In genomic region chr10:77894058-77894457, GRCh38 we compare ENCODE assay signal across 19 cellular contexts.
"Had no signal": no experiment of that assay in that cellular context is flagged by ENCODE, and none has a peak within 500 bp of the region (broad histone marks: within the 10 kb centered on the region; RNA-seq: fewer than 3 reads in every experiment).

No MANE protein-coding gene starts in this region.

- H3K4me1 Mint-ChIP-seq: activated CD4-positive, alpha-beta T cell treated with anti-CD3 and anti-CD28 coated beads, Interleukin-2, amount 10 ng/mL, durations not matched to agents 7 days and 5 days had no signal

- H3K36me3 ChIP-seq: lower lobe of right lung, suprapubic skin, transverse colon had no signal

- H3K4me3 ChIP-seq: lower lobe of right lung, suprapubic skin, transverse colon had no signal

- H3K27me3 ChIP-seq: suprapubic skin, transverse colon had no signal

- H3K27ac Mint-ChIP-seq: activated CD4-positive, alpha-beta T cell treated with anti-CD3 and anti-CD28 coated beads, Interleukin-2, amount 10 ng/mL, durations not matched to agents 7 days and 5 days; activated CD8-positive, alpha-beta T cell treated with anti-CD3 and anti-CD28 coated beads, Interleukin-2, amount 10 ng/mL, durations not matched to agents 7 days and 5 days; activated naive CD4-positive, alpha-beta T cell treated with anti-CD3 and anti-CD28 coated beads for 36 hours; activated T-cell treated with anti-CD3 and anti-CD28 coated beads, Interleukin-2, amount 50 U/mL, for 24 hours; stimulated activated naive CD8-positive, alpha-beta T cell treated with anti-CD3 and anti-CD28 coated beads, Interleukin-15, Interleukin-2, amounts not matched to agents 100 ng/mL and 50 ng/mL, for 24 hours had no signal

- H3K9me3 Mint-ChIP-seq: activated CD4-positive, alpha-beta T cell treated with anti-CD3 and anti-CD28 coated beads, Interleukin-2, amount 10 ng/mL, durations not matched to agents 7 days and 5 days; activated naive CD4-positive, alpha-beta T cell treated with anti-CD3 and anti-CD28 coated beads for 36 hours; activated T-cell treated with anti-CD3 and anti-CD28 coated beads, Interleukin-2, amount 50 U/mL, for 24 hours; nephron; stimulated activated naive CD8-positive, alpha-beta T cell treated with anti-CD3 and anti-CD28 coated beads, Interleukin-15, Interleukin-2, amounts not matched to agents 100 ng/mL and 50 ng/mL, for 24 hours; T-helper 2 cell treated with Interferon-gamma antibody and Interleukin-4, amounts not matched to agents 5 μg/mL and 100 μg/mL, for 36 hours had no signal

- DNase-seq: activated CD4-positive, alpha-beta T cell treated with anti-CD3 and anti-CD28 coated beads, Interleukin-2, amount 10 ng/mL, durations not matched to agents 7 days and 5 days; activated CD8-positive, alpha-beta T cell treated with anti-CD3 and anti-CD28 coated beads, Interleukin-2, amount 10 ng/mL, durations not matched to agents 7 days and 5 days; activated naive CD4-positive, alpha-beta T cell treated with anti-CD3 and anti-CD28 coated beads for 36 hours; activated T-cell treated with anti-CD3 and anti-CD28 coated beads, Interleukin-2, amount 50 U/mL, for 24 hours; anterior cingulate cortex; cerebellar nuclear complex; cortex of kidney; islet precursor cell; lower lobe of right lung; midbrain; retina; stimulated activated CD4-positive, alpha-beta T cell treated with anti-CD3 and anti-CD28 coated beads, Interleukin-12 subunit alpha, Interleukin-12 subunit beta, amount 100 ng/mL, for 4 hours; stimulated activated CD4-positive, alpha-beta T cell treated with anti-CD3 and anti-CD28 coated beads, Interleukin-1b, Interleukin-23, amount 100 ng/mL, for 48 hours; stimulated activated CD8-positive, alpha-beta memory T cell treated with anti-CD3 and anti-CD28 coated beads, Interleukin-4, amount 100 ng/mL, for 48 hours; transverse colon had no signal

- H3K4me3 Mint-ChIP-seq: activated CD4-positive, alpha-beta T cell treated with anti-CD3 and anti-CD28 coated beads, Interleukin-2, amount 10 ng/mL, durations not matched to agents 7 days and 5 days; activated CD8-positive, alpha-beta T cell treated with anti-CD3 and anti-CD28 coated beads, Interleukin-2, amount 10 ng/mL, durations not matched to agents 7 days and 5 days; activated naive CD4-positive, alpha-beta T cell treated with anti-CD3 and anti-CD28 coated beads for 36 hours; activated T-cell treated with anti-CD3 and anti-CD28 coated beads, Interleukin-2, amount 50 U/mL, for 24 hours; nephron; stimulated activated naive CD8-positive, alpha-beta T cell treated with anti-CD3 and anti-CD28 coated beads, Interleukin-15, Interleukin-2, amounts not matched to agents 100 ng/mL and 50 ng/mL, for 24 hours; T-helper 2 cell treated with Interferon-gamma antibody and Interleukin-4, amounts not matched to agents 5 μg/mL and 100 μg/mL, for 36 hours had no signal

- ATAC-seq: activated CD8-positive, alpha-beta T cell treated with anti-CD3 and anti-CD28 coated beads, Interleukin-2, amount 10 ng/mL, durations not matched to agents 7 days and 5 days; lower lobe of right lung had no signal

- H3K9me3 ChIP-seq: lower lobe of right lung, suprapubic skin, transverse colon had no signal

- H3K27ac ChIP-seq: lower lobe of right lung, suprapubic skin had no signal

- H3K27me3 Mint-ChIP-seq: activated T-cell treated with anti-CD3 and anti-CD28 coated beads, Interleukin-2, amount 50 U/mL, for 24 hours had no signal
